ENCODE assay signal across 27 cellular contexts in genomic region chr19:28126499-28126898, GRCh38.
"Had no signal": no experiment of that assay in that cellular context is flagged by ENCODE, and none has a peak within 500 bp of the region (broad histone marks: within the 10 kb centered on the region; RNA-seq: fewer than 3 reads in every experiment).

No MANE protein-coding gene starts in this region.

- DNase-seq: colonic mucosa; effector memory CD4-positive, alpha-beta T cell; foreskin fibroblast; gastrocnemius medialis; head of caudate nucleus; mesenchymal stem cell; mucosa of descending colon; naive B cell; stimulated activated CD4-positive, alpha-beta T cell treated with anti-CD3 and anti-CD28 coated beads, Interleukin-12 subunit alpha, Interleukin-12 subunit beta, amount 100 ng/mL, for 4 hours; stimulated activated CD4-positive, alpha-beta T cell treated with anti-CD3 and anti-CD28 coated beads, Interleukin-1b, Interleukin-23, amount 100 ng/mL, for 48 hours; stimulated activated CD4-positive, alpha-beta T cell treated with anti-CD3 and anti-CD28 coated beads, Interleukin-4, amount 100 ng/mL, for 1 hour; stimulated activated CD8-positive, alpha-beta memory T cell treated with anti-CD3 and anti-CD28 coated beads, Interleukin-4, amount 100 ng/mL, for 48 hours; stimulated activated naive CD4-positive, alpha-beta T cell; stimulated activated naive CD8-positive, alpha-beta T cell treated with anti-CD3 and anti-CD28 coated beads, Interleukin-15, amount 100 ng/mL, for 72 hours; substantia nigra; testis; tibial artery had no signal

- H3K27me3 Mint-ChIP-seq: dendritic cell treated with granulocyte-macrophage colony-stimulating factor and Interleukin-4, amounts not matched to agents 40 ng/mL and 50 ng/mL, for 4 days; naive B cell; natural killer cell treated with Interleukin-12 subunit alpha and Interleukin-12 subunit beta and Interleukin-15 and Interleukin-18, amount 100 ng/mL, for 72 hours; stimulated activated naive CD8-positive, alpha-beta T cell treated with anti-CD3 and anti-CD28 coated beads, Interleukin-15, amount 100 ng/mL, for 72 hours had no signal

- H3K9me3 ChIP-seq: colonic mucosa, gastrocnemius medialis, mucosa of descending colon, testis had no signal

- H3K4me1 Mint-ChIP-seq: naive B cell; stimulated activated naive CD8-positive, alpha-beta T cell treated with anti-CD3 and anti-CD28 coated beads, Interleukin-15, amount 100 ng/mL, for 72 hours had no signal

- H3K27ac ChIP-seq: colonic mucosa, gastrocnemius medialis, neural progenitor cell, parathyroid adenoma, testis, tibial artery had no signal

- H3K36me3 ChIP-seq: colonic mucosa, gastrocnemius medialis, neural progenitor cell, tibial artery had no signal

- H3K9me3 Mint-ChIP-seq: mesothelial cell of epicardium had no signal

- ATAC-seq: gastrocnemius medialis; left lobe of liver; mucosa of descending colon; natural killer cell treated with Interleukin-12 subunit alpha and Interleukin-12 subunit beta and Interleukin-15 and Interleukin-18, amount 100 ng/mL, for 72 hours; sciatic nerve; stimulated activated naive CD8-positive, alpha-beta T cell treated with anti-CD3 and anti-CD28 coated beads, Interleukin-15, amount 100 ng/mL, for 72 hours had no signal

- H3K27me3 ChIP-seq: colonic mucosa, gastrocnemius medialis, neural progenitor cell, testis, tibial artery had no signal

- H3K4me3 Mint-ChIP-seq: dendritic cell treated with granulocyte-macrophage colony-stimulating factor and Interleukin-4, amounts not matched to agents 40 ng/mL and 50 ng/mL, for 4 days; mesothelial cell of epicardium; naive B cell; natural killer cell treated with Interleukin-12 subunit alpha and Interleukin-12 subunit beta and Interleukin-15 and Interleukin-18, amount 100 ng/mL, for 72 hours; neural progenitor cell; stimulated activated naive CD8-positive, alpha-beta T cell treated with anti-CD3 and anti-CD28 coated beads, Interleukin-15, amount 100 ng/mL, for 72 hours; type B pancreatic cell had no signal

- H3K4me1 ChIP-seq: colonic mucosa, gastrocnemius medialis, parathyroid adenoma, testis, tibial artery had no signal

- H3K36me3 Mint-ChIP-seq: mesothelial cell of epicardium; naive B cell; natural killer cell treated with Interleukin-12 subunit alpha and Interleukin-12 subunit beta and Interleukin-15 and Interleukin-18, amount 100 ng/mL, for 72 hours; neural progenitor cell had no signal

- H3K4me3 ChIP-seq: colonic mucosa, gastrocnemius medialis, mucosa of descending colon, neural progenitor cell, smooth muscle cell, testis, tibial artery had no signal

- H3K27ac Mint-ChIP-seq: dendritic cell treated with granulocyte-macrophage colony-stimulating factor and Interleukin-4, amounts not matched to agents 40 ng/mL and 50 ng/mL, for 4 days; naive B cell; natural killer cell treated with Interleukin-12 subunit alpha and Interleukin-12 subunit beta and Interleukin-15 and Interleukin-18, amount 100 ng/mL, for 72 hours; neural progenitor cell; progenitor cell of endocrine pancreas; stimulated activated naive CD8-positive, alpha-beta T cell treated with anti-CD3 and anti-CD28 coated beads, Interleukin-15, amount 100 ng/mL, for 72 hours; type B pancreatic cell had no signal
